21 cellular contexts compared by ENCODE assay signal in the genomic region with DNA sequence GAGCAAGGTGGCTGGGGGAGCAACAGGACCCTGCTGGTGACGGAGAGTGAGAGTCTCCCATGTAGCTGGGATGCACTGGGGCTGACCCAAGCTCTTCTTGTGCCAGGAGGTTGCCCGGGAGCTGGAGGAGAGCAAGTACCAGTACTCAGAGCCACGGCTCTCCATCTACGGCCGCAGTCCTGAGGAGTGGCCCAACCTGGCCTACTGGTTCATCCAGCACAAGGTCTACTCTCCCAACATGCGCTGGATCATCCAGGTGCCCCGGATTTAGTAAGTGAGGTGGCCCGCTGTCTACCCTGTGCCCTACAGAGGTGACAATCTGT. TPM values are rescaled to one million over a fixed set of nuclear protein-coding genes. Genes with fewer than 3 reads are reported as not detected.
DNase-seq lines count a peak whose midpoint lies in the region; ATAC-seq and TF ChIP-seq lines count a peak whose summit lies in the region.
"Had no signal": no experiment of that assay in that cellular context is flagged by ENCODE, and none has a peak within 500 bp of the region (broad histone marks: within the 10 kb centered on the region; RNA-seq: fewer than 3 reads in every experiment).

No MANE protein-coding gene starts in this region.

- ATAC-seq in activated CD8-positive, alpha-beta T cell treated with anti-CD3 and anti-CD28 coated beads, Interleukin-2, amount 10 ng/mL, durations not matched to agents 7 days and 5 days, result no peak
- ATAC-seq in activated CD8-positive, alpha-beta T cell treated with anti-CD3 and anti-CD28 coated beads for 36 hours, result no peak
- ATAC-seq: CD8-positive, alpha-beta T cell had no signal

- CTCF ChIA-PET in activated CD8-positive, alpha-beta T cell treated with anti-CD3 and anti-CD28 coated beads, Interleukin-2, amount 10 ng/mL, durations not matched to agents 7 days and 5 days (lab: Charles Lee), result no interaction called here
- CTCF ChIA-PET in activated CD8-positive, alpha-beta T cell treated with anti-CD3 and anti-CD28 coated beads for 36 hours (lab: Charles Lee), result no interaction called here

- DNase-seq in activated CD8-positive, alpha-beta T cell treated with anti-CD3 and anti-CD28 coated beads, Interleukin-2, amount 10 ng/mL, durations not matched to agents 7 days and 5 days, result peak; percentile 15
- no peak for DNase-seq in activated CD8-positive, alpha-beta T cell treated with anti-CD3 and anti-CD28 coated beads for 36 hours
- peak; percentile 12 for DNase-seq in GM13976 (ENCODE audit: low spot score)
- peak; percentile 77 for DNase-seq in esophagus muscularis mucosa (ENCODE audit: extremely low spot score)
- no peak for DNase-seq in substantia nigra (lab: John Stamatoyannopoulos, UW)
- no peak for DNase-seq in Kasumi-1 (lab: John Stamatoyannopoulos, UW)
- DNase-seq in activated naive CD4-positive, alpha-beta T cell treated with Interleukin-2 at 50 U/mL for 16 hours, result no peak
- DNase-seq in MV-4-11 (lab: John Stamatoyannopoulos, UW), result no peak
- DNase-seq: ACHN; C1 segment of cervical spinal cord; CD8-positive, alpha-beta T cell; DMS153; GOT3; IMR-90; NCI-H1694 treated with DMSO at 0.1 percent for 48 hours; NCI-H446; NCI-H526 treated with DMSO at 0.1 percent for 48 hours; OCI-M1; SJCRH30 had no signal

- no peaks in the 10 kb centered on the region for H3K9me3 Mint-ChIP-seq in activated CD8-positive, alpha-beta T cell treated with anti-CD3 and anti-CD28 coated beads, Interleukin-2, amount 10 ng/mL, durations not matched to agents 7 days and 5 days (ENCODE audit: insufficient read depth)
- no peaks in the 10 kb centered on the region for H3K9me3 Mint-ChIP-seq in activated CD8-positive, alpha-beta T cell treated with anti-CD3 and anti-CD28 coated beads for 36 hours
- H3K9me3 Mint-ChIP-seq: CD8-positive, alpha-beta T cell had no signal

- no peaks in the 10 kb centered on the region for H3K4me1 Mint-ChIP-seq in activated CD8-positive, alpha-beta T cell treated with anti-CD3 and anti-CD28 coated beads, Interleukin-2, amount 10 ng/mL, durations not matched to agents 7 days and 5 days (ENCODE audit: low read depth)
- no peaks in the 10 kb centered on the region for H3K4me1 Mint-ChIP-seq in activated CD8-positive, alpha-beta T cell treated with anti-CD3 and anti-CD28 coated beads for 36 hours (ENCODE audit: low read depth)

- POLR2A ChIA-PET in activated CD8-positive, alpha-beta T cell treated with anti-CD3 and anti-CD28 coated beads, Interleukin-2, amount 10 ng/mL, durations not matched to agents 7 days and 5 days (lab: Charles Lee), result no interaction called here
- POLR2A ChIA-PET in activated CD8-positive, alpha-beta T cell treated with anti-CD3 and anti-CD28 coated beads for 36 hours (lab: Charles Lee), result no interaction called here

- peaks cover 8 to 20% (median 10%) of the 10 kb centered on the region in 4 donors for H3K4me1 ChIP-seq in esophagus muscularis mucosa

- no peak for TF ChIP-seq EP300 in esophagus muscularis mucosa (IDR thresholded peaks at IDR 0.05)

- peaks cover 0 to 47% (median 20%) of the 10 kb centered on the region in 4 donors for H3K36me3 ChIP-seq in esophagus muscularis mucosa

- TF ChIP-seq POLR2A in esophagus muscularis mucosa (IDR thresholded peaks at IDR 0.05; ENCODE audit: low read depth), result no peak

- no peaks in the 10 kb centered on the region for H3K9me3 ChIP-seq in esophagus muscularis mucosa

- H3K4me3 Mint-ChIP-seq in activated CD8-positive, alpha-beta T cell treated with anti-CD3 and anti-CD28 coated beads, Interleukin-2, amount 10 ng/mL, durations not matched to agents 7 days and 5 days, result no peak overlapping the region
- H3K4me3 Mint-ChIP-seq in activated CD8-positive, alpha-beta T cell treated with anti-CD3 and anti-CD28 coated beads for 36 hours, result no peak overlapping the region
- H3K4me3 Mint-ChIP-seq: CD8-positive, alpha-beta T cell had no signal

- no peaks in the 10 kb centered on the region for H3K27me3 Mint-ChIP-seq in activated CD8-positive, alpha-beta T cell treated with anti-CD3 and anti-CD28 coated beads, Interleukin-2, amount 10 ng/mL, durations not matched to agents 7 days and 5 days (ENCODE audit: low read depth)
- H3K27me3 Mint-ChIP-seq in activated CD8-positive, alpha-beta T cell treated with anti-CD3 and anti-CD28 coated beads for 36 hours, result no peaks in the 10 kb centered on the region

- WGBS in esophagus muscularis mucosa, result 90% methylated on average over 2 of the region's 8 CpGs

- no peak for TF ChIP-seq CTCF in activated CD8-positive, alpha-beta T cell treated with anti-CD3 and anti-CD28 coated beads for 36 hours (IDR thresholded peaks at IDR 0.05)
- TF ChIP-seq CTCF in GM13976 (IDR thresholded peaks at IDR 0.05; ENCODE audit: borderline replicate concordance, control extremely low read depth, extremely low read depth, insufficient read depth, missing control alignments) (no peak), esophagus muscularis mucosa (IDR thresholded peaks at IDR 0.05) (no peak)

- H3K4me3 ChIP-seq in esophagus muscularis mucosa, result no peak overlapping the region
- H3K4me3 ChIP-seq: SJCRH30 had no signal

- no peak overlapping the region for H3K27ac ChIP-seq in esophagus muscularis mucosa (replicated peaks in 1 of 4)
- peak overlapping the region; percentile 2 for H3K27ac ChIP-seq in substantia nigra (ENCODE audit: low read depth, low read length, poor library complexity, severe bottlenecking)
- H3K27ac ChIP-seq: 22Rv1, KMS-11, SJCRH30 had no signal

- no peaks in the 10 kb centered on the region for H3K27me3 ChIP-seq in esophagus muscularis mucosa
- H3K27me3 ChIP-seq: SJCRH30 had no signal

- intact Hi-C loops in activated CD8-positive, alpha-beta T cell treated with anti-CD3 and anti-CD28 coated beads for 36 hours (cut with micrococcal nuclease), result no loop called here
- intact Hi-C loops in esophagus muscularis mucosa (cut with DNase I), result no loop called here

- in situ Hi-C loops in GM13976 (cut with MboI; ENCODE audit: low sequenced_read_pairs, unreplicated experiment), result no loop called here

- H3K36me3 Mint-ChIP-seq in activated CD8-positive, alpha-beta T cell treated with anti-CD3 and anti-CD28 coated beads, Interleukin-2, amount 10 ng/mL, durations not matched to agents 7 days and 5 days (ENCODE audit: low read depth), result peaks cover 25% of the 10 kb centered on the region
- H3K36me3 Mint-ChIP-seq in activated CD8-positive, alpha-beta T cell treated with anti-CD3 and anti-CD28 coated beads for 36 hours (ENCODE audit: low read depth), result peaks cover 37% of the 10 kb centered on the region

- no peak overlapping the region for H3K27ac Mint-ChIP-seq in activated CD8-positive, alpha-beta T cell treated with anti-CD3 and anti-CD28 coated beads, Interleukin-2, amount 10 ng/mL, durations not matched to agents 7 days and 5 days
- no peak overlapping the region for H3K27ac Mint-ChIP-seq in activated CD8-positive, alpha-beta T cell treated with anti-CD3 and anti-CD28 coated beads for 36 hours
- H3K27ac Mint-ChIP-seq: CD8-positive, alpha-beta T cell had no signal

RNA-seq across cellular contexts. Expression of a gene that starts 40.4 kb away (rescaled TPM):
- total RNA-seq in activated CD8-positive, alpha-beta T cell treated with anti-CD3 and anti-CD28 coated beads, Interleukin-2, amount 10 ng/mL, durations not matched to agents 7 days and 5 days, result 10 to 100 TPM; 11.9 to 12.3 TPM
- 10 to 100 TPM; 31.1 to 34.2 TPM for total RNA-seq in activated CD8-positive, alpha-beta T cell treated with anti-CD3 and anti-CD28 coated beads for 36 hours
- total RNA-seq in esophagus muscularis mucosa, result 1 to 10 TPM; 3.8 to 7.5 (median 5.1) TPM

RNA-seq across cellular contexts. Expression of a gene that starts 45.6 kb away (rescaled TPM):
- total RNA-seq in activated CD8-positive, alpha-beta T cell treated with anti-CD3 and anti-CD28 coated beads, Interleukin-2, amount 10 ng/mL, durations not matched to agents 7 days and 5 days, result 10 to 100 TPM; 10.7 to 11.6 TPM
- 10 to 100 TPM; 19.4 to 20.8 TPM for total RNA-seq in activated CD8-positive, alpha-beta T cell treated with anti-CD3 and anti-CD28 coated beads for 36 hours
- total RNA-seq in esophagus muscularis mucosa, result 10 to 100 TPM; 24.1 to 39.3 (median 34.9) TPM

Comparison
In these comparisons a context has a peak if more than half of its experiments do, and no peak if none do; other contexts are left out.
1. DNase-seq: peak in activated CD8-positive, alpha-beta T cell treated with anti-CD3 and anti-CD28 coated beads, Interleukin-2, amount 10 ng/mL, durations not matched to agents 7 days and 5 days (single experiment), GM13976 (single experiment) and esophagus muscularis mucosa (single experiment); none in activated CD8-positive, alpha-beta T cell treated with anti-CD3 and anti-CD28 coated beads for 36 hours (single experiment), substantia nigra (0 of 49), Kasumi-1 (0 of 2), activated naive CD4-positive, alpha-beta T cell treated with Interleukin-2 at 50 U/mL for 16 hours (single experiment) and MV-4-11 (single experiment).